18 cellular contexts compared by ENCODE assay signal in genomic region chr21:15472108-15472507, GRCh38.
DNase-seq lines count a peak whose midpoint lies in the region; ATAC-seq, FAIRE-seq and TF ChIP-seq lines count a peak whose summit lies in the region.
"Had no signal": no experiment of that assay in that cellular context is flagged by ENCODE, and none has a peak within 500 bp of the region (broad histone marks: within the 10 kb centered on the region; RNA-seq: fewer than 3 reads in every experiment).

No MANE protein-coding gene starts in this region.

- H3K27me3 ChIP-seq in liver (ENCODE audit: control insufficient read depth in 4 of 4, insufficient read depth in 4 of 4, low read length in 3 of 4) (no peaks in the 10 kb centered on the region), HepG2 (ENCODE audit: control insufficient read depth in 1 of 2, insufficient read depth in 2 of 2, low read length in 2 of 2) (no peaks in the 10 kb centered on the region)
- H3K27me3 ChIP-seq: BE2C had no signal

- POLR2A ChIA-PET in HepG2 (lab: Yijun Ruan, JAX): no interaction called here

- no peak overlapping the region for H2AFZ ChIP-seq in HepG2 (ENCODE audit: low read length)
- H2AFZ ChIP-seq: GM23248 had no signal

- in situ Hi-C loops in HepG2 (cut with HindIII; ENCODE audit: extremely low pct_ligation_motif_present, low pct_unique_long_range_greater_than_20kb): no loop called here

- no peaks in the 10 kb centered on the region for H3K79me2 ChIP-seq in HepG2 (ENCODE audit: insufficient read depth, low read length)

- no peak overlapping the region for H3K9ac ChIP-seq in liver (ENCODE audit: low read depth in 1 of 2, low read length in 2 of 2)
- no peak overlapping the region for H3K9ac ChIP-seq in HepG2 (ENCODE audit: insufficient read depth, low read depth, low read length)
- H3K9ac ChIP-seq: GM23248 had no signal

- no peaks in the 10 kb centered on the region for H3K9me3 ChIP-seq in liver (ENCODE audit: control insufficient read depth in 4 of 4, low read length in 3 of 4)
- H3K9me3 ChIP-seq in HepG2 (ENCODE audit: low read length): 0 out of 2 replicates have a peak, but pooled peaks cover 2% of the 10 kb centered on the region
- H3K9me3 ChIP-seq: A549, BE2C had no signal

- TF ChIP-seq EP300 in HepG2 (IDR thresholded peaks at IDR 0.05; ENCODE audit: low read depth in 2 of 2, low read length in 2 of 2): no peak
- no peak for TF ChIP-seq EP300 in HepG2 (CRISPR knock-in tag; IDR thresholded peaks at IDR 0.05; ENCODE audit: borderline replicate concordance)

- no peaks in the 10 kb centered on the region for H4K20me1 ChIP-seq in HepG2 (ENCODE audit: insufficient read depth, low read length)

- no peak overlapping the region for H3K4me2 ChIP-seq in HepG2 (ENCODE audit: low read depth, low read length)
- H3K4me2 ChIP-seq: A549 had no signal

- no peak for FAIRE-seq in HepG2 (lab: Jason Lieb, UNC)
- FAIRE-seq: A549, D721Med, H54 had no signal

- no peak for TF ChIP-seq CTCF in liver (IDR thresholded peaks at IDR 0.05; ENCODE audit: low read depth, low read length, missing input control)
- TF ChIP-seq CTCF in HepG2 (CRISPR knock-in tag; IDR thresholded peaks at IDR 0.05): no peak
- TF ChIP-seq CTCF in epithelial cell of proximal tubule (conservative IDR thresholded peaks at IDR 0.05; ENCODE audit: low read depth, low read length): peak; percentile 5
- no peak for TF ChIP-seq CTCF in retinal pigment epithelial cell (conservative IDR thresholded peaks at IDR 0.05; ENCODE audit: low read depth, low read length)

- WGBS in liver: 64% methylated on average over 5 of the region's 5 CpGs
- 82% methylated on average over 5 of the region's 5 CpGs for WGBS in HepG2 (ENCODE audit: low lambda C conversion rate)

- TF ChIP-seq RAD21 in liver (IDR thresholded peaks at IDR 0.05) (peak; percentile 22 to 67), HepG2 (CRISPR knock-in tag; IDR thresholded peaks at IDR 0.05) (no peak)

- DNase-seq in HepG2 (ENCODE audit: low spot score) (no peak), epithelial cell of proximal tubule (ENCODE audit: low read depth) (no peak), retinal pigment epithelial cell (ENCODE audit: low read depth) (peak; percentile 48), DMS53 (lab: John Stamatoyannopoulos, UW) (no peak), NCI-H1930 (lab: John Stamatoyannopoulos, UW) (no peak)
- DNase-seq: BE2C; CD8-positive, alpha-beta T cell; COR-L47; DMS153; DND-41; GF-D8; GM23248 had no signal

- CTCF ChIA-PET in HepG2 (lab: Yijun Ruan, JAX; ENCODE audit: low intra/inter-chr PET ratio, low total read pairs): no interaction called here

- intact Hi-C loops in HepG2 (cut with micrococcal nuclease; ENCODE audit: unreplicated experiment): no loop called here

- H3K4me3 ChIP-seq in liver (ENCODE audit: low read depth in 1 of 3, low read length in 3 of 3): no peak overlapping the region
- no peak overlapping the region for H3K4me3 ChIP-seq in HepG2 (replicated peaks in 1 of 3; ENCODE audit: insufficient read depth in 1 of 3, low read depth in 2 of 3, low read length in 3 of 3)
- H3K4me3 ChIP-seq in epithelial cell of proximal tubule (ENCODE audit: low read depth, low read length): no peak overlapping the region
- no peak overlapping the region for H3K4me3 ChIP-seq in retinal pigment epithelial cell (ENCODE audit: low read length)
- H3K4me3 ChIP-seq: A549, GM23248 had no signal

- H3K36me3 ChIP-seq in liver (ENCODE audit: control insufficient read depth in 4 of 4, insufficient read depth in 3 of 4, low read depth in 1 of 4, low read length in 3 of 4) (no peaks in the 10 kb centered on the region), HepG2 (replicated peaks in 1 of 2; ENCODE audit: control insufficient read depth in 1 of 2, insufficient read depth in 2 of 2, low read length in 2 of 2) (no peaks in the 10 kb centered on the region)
- H3K36me3 ChIP-seq: BE2C had no signal

- BruUV-seq in HepG2 (replicated peaks; lab: Mats Ljungman, UMichigan): no TSS peak

- ATAC-seq in HepG2: no peak
- ATAC-seq in HG03025 (IDR thresholded peaks at IDR 0.05; ENCODE audit: low FRiP score, unreplicated experiment): no peak
- ATAC-seq: A549; CD8-positive, alpha-beta T cell; HCT116 had no signal

- H3K4me1 ChIP-seq in liver (ENCODE audit: control insufficient read depth in 4 of 4, insufficient read depth in 4 of 4, low read length in 3 of 4) (peaks cover 0 to 9% (median 0%) of the 10 kb centered on the region in 4 donors), HepG2 (ENCODE audit: insufficient read depth, low read length) (peaks cover 24% of the 10 kb centered on the region)
- H3K4me1 ChIP-seq: A549 had no signal

- H3K27ac ChIP-seq in liver (ENCODE audit: low read depth in 1 of 2, low read length in 2 of 2): no peak overlapping the region
- no peak overlapping the region for H3K27ac ChIP-seq in HepG2 (ENCODE audit: extremely low read length, insufficient read depth, low read length)
- H3K27ac ChIP-seq: A549, GM23248 had no signal

- TF ChIP-seq POLR2A in HepG2 (IDR thresholded peaks at IDR 0.05; ENCODE audit: insufficient read depth in 1 of 2, low read depth in 2 of 2, low read length in 2 of 2): no peak

TF ChIP-seq in liver, 16 proteins besides CTCF, POLR2A, EP300 and RAD21 (continues in another document):
- TF ChIP-seq NR2F2 (IDR thresholded peaks at IDR 0.05) (peak; percentile 65), HNF4A (conservative IDR thresholded peaks at IDR 0.05) (peak; percentile 68 to 85)
- TF ChIP-seq, protein P1, sequence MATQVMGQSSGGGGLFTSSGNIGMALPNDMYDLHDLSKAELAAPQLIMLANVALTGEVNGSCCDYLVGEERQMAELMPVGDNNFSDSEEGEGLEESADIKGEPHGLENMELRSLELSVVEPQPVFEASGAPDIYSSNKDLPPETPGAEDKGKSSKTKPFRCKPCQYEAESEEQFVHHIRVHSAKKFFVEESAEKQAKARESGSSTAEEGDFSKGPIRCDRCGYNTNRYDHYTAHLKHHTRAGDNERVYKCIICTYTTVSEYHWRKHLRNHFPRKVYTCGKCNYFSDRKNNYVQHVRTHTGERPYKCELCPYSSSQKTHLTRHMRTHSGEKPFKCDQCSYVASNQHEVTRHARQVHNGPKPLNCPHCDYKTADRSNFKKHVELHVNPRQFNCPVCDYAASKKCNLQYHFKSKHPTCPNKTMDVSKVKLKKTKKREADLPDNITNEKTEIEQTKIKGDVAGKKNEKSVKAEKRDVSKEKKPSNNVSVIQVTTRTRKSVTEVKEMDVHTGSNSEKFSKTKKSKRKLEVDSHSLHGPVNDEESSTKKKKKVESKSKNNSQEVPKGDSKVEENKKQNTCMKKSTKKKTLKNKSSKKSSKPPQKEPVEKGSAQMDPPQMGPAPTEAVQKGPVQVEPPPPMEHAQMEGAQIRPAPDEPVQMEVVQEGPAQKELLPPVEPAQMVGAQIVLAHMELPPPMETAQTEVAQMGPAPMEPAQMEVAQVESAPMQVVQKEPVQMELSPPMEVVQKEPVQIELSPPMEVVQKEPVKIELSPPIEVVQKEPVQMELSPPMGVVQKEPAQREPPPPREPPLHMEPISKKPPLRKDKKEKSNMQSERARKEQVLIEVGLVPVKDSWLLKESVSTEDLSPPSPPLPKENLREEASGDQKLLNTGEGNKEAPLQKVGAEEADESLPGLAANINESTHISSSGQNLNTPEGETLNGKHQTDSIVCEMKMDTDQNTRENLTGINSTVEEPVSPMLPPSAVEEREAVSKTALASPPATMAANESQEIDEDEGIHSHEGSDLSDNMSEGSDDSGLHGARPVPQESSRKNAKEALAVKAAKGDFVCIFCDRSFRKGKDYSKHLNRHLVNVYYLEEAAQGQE (IDR thresholded peaks at IDR 0.05): no peak

TF ChIP-seq in HepG2, 621 proteins besides CTCF, POLR2A, EP300 and RAD21 (continues in another document):
- TF ChIP-seq ZNF136 (CRISPR knock-in tag; IDR thresholded peaks at IDR 0.05; ENCODE audit: low read depth) (no peak), ZNF225 (CRISPR knock-in tag; IDR thresholded peaks at IDR 0.05) (no peak), SCMH1 (CRISPR knock-in tag; IDR thresholded peaks at IDR 0.05; ENCODE audit: borderline replicate concordance) (no peak), BCL6 (CRISPR knock-in tag; IDR thresholded peaks at IDR 0.05) (no peak), ZNF18 (CRISPR knock-in tag; IDR thresholded peaks at IDR 0.05; ENCODE audit: insufficient replicate concordance) (no peak), NCOA5 (CRISPR knock-in tag; IDR thresholded peaks at IDR 0.05) (no peak), KDM2A (CRISPR knock-in tag; IDR thresholded peaks at IDR 0.05; ENCODE audit: borderline replicate concordance, low read depth) (no peak), ZMAT3 (CRISPR knock-in tag; conservative IDR thresholded peaks at IDR 0.05) (no peak), RAD51 (IDR thresholded peaks at IDR 0.05; ENCODE audit: borderline replicate concordance) (no peak), ZFP82 (CRISPR knock-in tag; IDR thresholded peaks at IDR 0.05; ENCODE audit: borderline replicate concordance) (no peak), ZNF562 (CRISPR knock-in tag; IDR thresholded peaks at IDR 0.05; ENCODE audit: borderline replicate concordance) (no peak), SAP130 (CRISPR knock-in tag; IDR thresholded peaks at IDR 0.05; ENCODE audit: low read depth) (no peak), ZNF296 (CRISPR knock-in tag; conservative IDR thresholded peaks at IDR 0.05) (no peak), ZNF44 (CRISPR knock-in tag; IDR thresholded peaks at IDR 0.05) (no peak), TAF1 (CRISPR knock-in tag; IDR thresholded peaks at IDR 0.05) (no peak)
- TF ChIP-seq, protein P2, sequence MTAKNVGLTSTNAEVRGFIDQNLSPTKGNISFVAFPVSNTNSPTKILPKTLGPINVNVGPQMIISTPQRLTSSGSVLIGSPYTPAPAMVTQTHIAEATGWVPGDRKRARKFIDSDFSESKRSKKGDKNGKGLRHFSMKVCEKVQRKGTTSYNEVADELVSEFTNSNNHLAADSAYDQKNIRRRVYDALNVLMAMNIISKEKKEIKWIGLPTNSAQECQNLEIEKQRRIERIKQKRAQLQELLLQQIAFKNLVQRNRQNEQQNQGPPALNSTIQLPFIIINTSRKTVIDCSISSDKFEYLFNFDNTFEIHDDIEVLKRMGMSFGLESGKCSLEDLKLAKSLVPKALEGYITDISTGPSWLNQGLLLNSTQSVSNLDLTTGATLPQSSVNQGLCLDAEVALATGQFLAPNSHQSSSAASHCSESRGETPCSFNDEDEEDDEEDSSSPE (CRISPR knock-in tag; IDR thresholded peaks at IDR 0.05): no peak
